In genomic region chr17:61309857-61310256, GRCh38 we compare ENCODE assay signal across 1 cellular context.
TF ChIP-seq lines count a peak whose summit lies in the region.

No MANE protein-coding gene starts in this region.

TF ChIP-seq in SK-N-SH, 30 proteins besides CTCF, POLR2A, EP300 and RAD21 (continued from another document):
- TF ChIP-seq ZBTB33 (IDR thresholded peaks at IDR 0.05; ENCODE audit: borderline replicate concordance, low read depth) (no peak), MXI1 (IDR thresholded peaks at IDR 0.05; ENCODE audit: low read depth, low read length) (no peak), FOXJ3 (CRISPR knock-in tag; IDR thresholded peaks at IDR 0.05) (no peak), NFIC (IDR thresholded peaks at IDR 0.05; ENCODE audit: borderline replicate concordance) (no peak), TEAD4 (IDR thresholded peaks at IDR 0.05; ENCODE audit: borderline replicate concordance, insufficient read depth) (0 out of 2 replicates have a peak, but pooled peaks have one; percentile 36), EZH2phosphoT487 (IDR thresholded peaks at IDR 0.05; ENCODE audit: borderline replicate concordance, low read depth) (no peak), TCF12 (IDR thresholded peaks at IDR 0.05) (peak; percentile 88), CHD2 (IDR thresholded peaks at IDR 0.05; ENCODE audit: low read length, partially characterized antibody) (no peak), RFX5 (IDR thresholded peaks at IDR 0.05; ENCODE audit: low read length) (no peak), SMC3 (IDR thresholded peaks at IDR 0.05; ENCODE audit: low read depth, low read length) (no peak), TAF1 (IDR thresholded peaks at IDR 0.05; ENCODE audit: borderline replicate concordance, low read depth, low read length) (no peak), ELF1 (IDR thresholded peaks at IDR 0.05) (no peak), FOXM1 (IDR thresholded peaks at IDR 0.05; ENCODE audit: low read depth) (no peak), FOSL2 (IDR thresholded peaks at IDR 0.05; ENCODE audit: borderline replicate concordance, low read depth) (peak; percentile 84), NRF1 (IDR thresholded peaks at IDR 0.05; ENCODE audit: low read depth, low read length) (no peak), JUND (IDR thresholded peaks at IDR 0.05) (peak; percentile 67), MAX (IDR thresholded peaks at IDR 0.05; ENCODE audit: low read depth) (peak; percentile 79; the same call in 1 of the 2 replicates)
- TF ChIP-seq, protein P1, sequence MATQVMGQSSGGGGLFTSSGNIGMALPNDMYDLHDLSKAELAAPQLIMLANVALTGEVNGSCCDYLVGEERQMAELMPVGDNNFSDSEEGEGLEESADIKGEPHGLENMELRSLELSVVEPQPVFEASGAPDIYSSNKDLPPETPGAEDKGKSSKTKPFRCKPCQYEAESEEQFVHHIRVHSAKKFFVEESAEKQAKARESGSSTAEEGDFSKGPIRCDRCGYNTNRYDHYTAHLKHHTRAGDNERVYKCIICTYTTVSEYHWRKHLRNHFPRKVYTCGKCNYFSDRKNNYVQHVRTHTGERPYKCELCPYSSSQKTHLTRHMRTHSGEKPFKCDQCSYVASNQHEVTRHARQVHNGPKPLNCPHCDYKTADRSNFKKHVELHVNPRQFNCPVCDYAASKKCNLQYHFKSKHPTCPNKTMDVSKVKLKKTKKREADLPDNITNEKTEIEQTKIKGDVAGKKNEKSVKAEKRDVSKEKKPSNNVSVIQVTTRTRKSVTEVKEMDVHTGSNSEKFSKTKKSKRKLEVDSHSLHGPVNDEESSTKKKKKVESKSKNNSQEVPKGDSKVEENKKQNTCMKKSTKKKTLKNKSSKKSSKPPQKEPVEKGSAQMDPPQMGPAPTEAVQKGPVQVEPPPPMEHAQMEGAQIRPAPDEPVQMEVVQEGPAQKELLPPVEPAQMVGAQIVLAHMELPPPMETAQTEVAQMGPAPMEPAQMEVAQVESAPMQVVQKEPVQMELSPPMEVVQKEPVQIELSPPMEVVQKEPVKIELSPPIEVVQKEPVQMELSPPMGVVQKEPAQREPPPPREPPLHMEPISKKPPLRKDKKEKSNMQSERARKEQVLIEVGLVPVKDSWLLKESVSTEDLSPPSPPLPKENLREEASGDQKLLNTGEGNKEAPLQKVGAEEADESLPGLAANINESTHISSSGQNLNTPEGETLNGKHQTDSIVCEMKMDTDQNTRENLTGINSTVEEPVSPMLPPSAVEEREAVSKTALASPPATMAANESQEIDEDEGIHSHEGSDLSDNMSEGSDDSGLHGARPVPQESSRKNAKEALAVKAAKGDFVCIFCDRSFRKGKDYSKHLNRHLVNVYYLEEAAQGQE (IDR thresholded peaks at IDR 0.05; ENCODE audit: low read depth, low read length), result no peak
